ENCODE assay signal across 29 cellular contexts in the genomic region with DNA sequence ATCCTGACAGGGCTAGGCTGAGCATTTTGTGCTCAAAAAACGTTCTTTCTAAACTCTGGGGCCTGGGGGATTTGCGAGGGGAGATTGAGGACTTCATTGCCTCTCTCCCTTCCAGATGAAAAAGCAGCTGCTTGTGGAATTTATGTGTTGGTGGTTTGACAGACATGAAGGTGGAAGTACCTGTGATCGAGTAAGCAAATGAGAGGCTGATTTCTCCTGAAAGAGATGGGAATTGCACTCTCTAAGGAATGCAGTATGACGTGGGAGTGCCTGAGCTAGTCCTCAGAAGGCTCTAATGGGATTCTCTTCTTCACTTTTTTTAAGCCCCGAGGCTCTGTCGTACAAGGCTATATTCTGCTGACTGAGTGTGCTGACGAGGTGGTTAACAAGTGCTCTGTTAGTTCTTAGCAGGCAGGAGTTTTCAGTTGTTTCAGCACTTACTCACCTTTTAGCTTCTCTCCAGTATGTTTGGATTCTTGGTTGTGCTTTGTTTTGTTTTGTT.
DNase-seq lines count a peak whose midpoint lies in the region; ATAC-seq and TF ChIP-seq lines count a peak whose summit lies in the region.
"Had no signal": no experiment of that assay in that cellular context is flagged by ENCODE, and none has a peak within 500 bp of the region (broad histone marks: within the 10 kb centered on the region; RNA-seq: fewer than 3 reads in every experiment).

No MANE protein-coding gene starts in this region.

- H3K4me2 ChIP-seq in GM23338: no peak overlapping the region

- H3K27me3 Mint-ChIP-seq in GM23338 (ENCODE audit: insufficient read depth, low read depth, poor library complexity) (no peaks in the 10 kb centered on the region), WTC11 (ENCODE audit: low read depth) (no peaks in the 10 kb centered on the region; the same call in 1 of the 2 replicates), progenitor cell of endocrine pancreas (no peaks in the 10 kb centered on the region)
- H3K27me3 Mint-ChIP-seq: activated CD4-positive, alpha-beta memory T cell treated with anti-CD3 and anti-CD28 coated beads, Interleukin-2, amount 10 ng/mL, durations not matched to agents 7 days and 5 days had no signal

- TF ChIP-seq CTCF in GM23338 (conservative IDR thresholded peaks at IDR 0.05; ENCODE audit: low read depth in 2 of 2) (no peak), WTC11 (IDR thresholded peaks at IDR 0.05) (no peak), progenitor cell of endocrine pancreas (IDR thresholded peaks at IDR 0.05; ENCODE audit: unreplicated experiment) (no peak)

- H3K9me2 ChIP-seq in GM23338 (ENCODE audit: insufficient read depth): no peaks in the 10 kb centered on the region

- no peaks in the 10 kb centered on the region for H3F3A ChIP-seq in GM23338 (replicated peaks; ENCODE audit: low read depth)

- no peaks in the 10 kb centered on the region for H3K36me3 ChIP-seq in GM23338 (ENCODE audit: insufficient read depth)
- H3K36me3 ChIP-seq: cardiac muscle cell, lower lobe of right lung, neutrophil, SJSA1 had no signal

- no peaks in the 10 kb centered on the region for H3K9me3 ChIP-seq in iPS-18c (ENCODE audit: control insufficient read depth, insufficient read depth, low read length)
- H3K9me3 ChIP-seq: lower lobe of right lung, neutrophil, SJSA1 had no signal

- CTCF ChIA-PET in WTC11 (lab: Charles Lee): no interaction called here

- H3K36me3 Mint-ChIP-seq in GM23338 (ENCODE audit: low read depth) (no peaks in the 10 kb centered on the region), WTC11 (no peaks in the 10 kb centered on the region), progenitor cell of endocrine pancreas (ENCODE audit: insufficient read depth) (no peaks in the 10 kb centered on the region)
- H3K36me3 Mint-ChIP-seq: activated naive CD8-positive, alpha-beta T cell; stimulated activated naive B cell treated with anti-CD40 and anti-IgM and Interleukin-4, amounts not matched to agents 10 μg/mL and 1 μg/mL and 100 μg/mL, for 72 hours had no signal

- H2AFZ ChIP-seq in GM23338: no peak overlapping the region

- no peak overlapping the region for H3K27ac Mint-ChIP-seq in GM23338
- no peak overlapping the region for H3K27ac Mint-ChIP-seq in WTC11
- H3K27ac Mint-ChIP-seq in progenitor cell of endocrine pancreas: peak overlapping the region; percentile 29
- H3K27ac Mint-ChIP-seq: activated CD4-positive, alpha-beta memory T cell treated with anti-CD3 and anti-CD28 coated beads, Interleukin-2, amount 10 ng/mL, durations not matched to agents 7 days and 5 days; activated naive CD8-positive, alpha-beta T cell; activated T-helper 2 cell treated with anti-CD3 and anti-CD28 coated beads, Interferon-gamma antibody, Interleukin-2, Interleukin-4, amounts not matched to agents 10 μg/mL and 5 μg/mL and 100 μg/mL, durations not matched to agents 14 hours and 24 hours and 36 hours; HFFc6; stimulated activated naive B cell treated with anti-CD40 and anti-IgM and Interleukin-4, amounts not matched to agents 10 μg/mL and 1 μg/mL and 100 μg/mL, for 72 hours had no signal

- no peaks in the 10 kb centered on the region for H3K27me3 ChIP-seq in GM23338 (ENCODE audit: insufficient read depth)
- H3K27me3 ChIP-seq: cardiac muscle cell, neutrophil, SJSA1 had no signal

- H3K4me3 ChIP-seq in GM23338 (no peak overlapping the region), iPS-18c (ENCODE audit: insufficient read depth, low read depth, low read length) (0 out of 2 replicates have a peak overlapping the region, but pooled peaks have one; percentile 2)
- H3K4me3 ChIP-seq: cardiac muscle cell, lower lobe of right lung, SJSA1 had no signal

- peak; percentile 52 for ATAC-seq in GM23338
- ATAC-seq in WTC11: peak; percentile 50; the same call in 1 of the 2 replicates
- ATAC-seq in HG02885 (IDR thresholded peaks at IDR 0.05; ENCODE audit: poor library complexity, unreplicated experiment): no peak
- ATAC-seq: lower lobe of right lung; Panc1; stimulated activated naive B cell treated with anti-CD40 and anti-IgM and Interleukin-4, amounts not matched to agents 10 μg/mL and 1 μg/mL and 100 μg/mL, for 72 hours had no signal

- H3K4me1 ChIP-seq in GM23338 (ENCODE audit: insufficient read depth): peaks cover 3% of the 10 kb centered on the region
- H3K4me1 ChIP-seq: lower lobe of right lung, SJSA1 had no signal

- no peaks in the 10 kb centered on the region for H3K79me2 ChIP-seq in GM23338 (replicated peaks; ENCODE audit: insufficient read depth)

- POLR2A ChIA-PET in WTC11 (lab: Charles Lee): no interaction called here

- DNase-seq in GM23338 (ENCODE audit: low spot score) (peak; percentile 8), WTC11 (ENCODE audit: low spot score) (no peak), progenitor cell of endocrine pancreas (ENCODE audit: low spot score, unreplicated experiment) (no peak), germinal center (ENCODE audit: low spot score) (no peak)
- DNase-seq in stimulated activated naive CD4-positive, alpha-beta T cell (lab: John Stamatoyannopoulos, UW): no peak
- no peak for DNase-seq in stimulated activated CD8-positive, alpha-beta memory T cell treated with anti-CD3 and anti-CD28 coated beads, Interleukin-4, amount 100 ng/mL, for 48 hours
- DNase-seq: activated CD4-positive, alpha-beta memory T cell treated with anti-CD3 and anti-CD28 coated beads, Interleukin-2, amount 10 ng/mL, durations not matched to agents 7 days and 5 days; activated CD4-positive, CD25-positive, alpha-beta regulatory T cell treated with anti-CD3 and anti-CD28 coated beads, Interleukin-2, amount 50 U/mL, for 72 hours; aorta; C1 segment of cervical spinal cord; HFFc6; IMR-90; kidney glomerular epithelial cell; lower lobe of right lung; NCI-H1048; NCI-H1694; NCI-H2171; NCI-H510A treated with DMSO at 0.1 percent for 48 hours; stimulated activated CD4-positive, alpha-beta T cell treated with anti-CD3 and anti-CD28 coated beads, Interleukin-4, amount 100 ng/mL, for 4 hours; stimulated activated naive B cell treated with anti-CD40 and anti-IgM and Interleukin-4, amounts not matched to agents 10 μg/mL and 1 μg/mL and 100 μg/mL, for 72 hours; T-helper 1 cell had no signal

- H3K27ac ChIP-seq in GM23338 (ENCODE audit: low read depth): no peak overlapping the region
- H3K27ac ChIP-seq: cardiac muscle cell, lower lobe of right lung, neutrophil, SJSA1 had no signal

- H3K9me3 Mint-ChIP-seq in GM23338 (no peaks in the 10 kb centered on the region), WTC11 (no peaks in the 10 kb centered on the region), progenitor cell of endocrine pancreas (ENCODE audit: low read depth) (no peaks in the 10 kb centered on the region)
- H3K9me3 Mint-ChIP-seq: activated CD4-positive, alpha-beta memory T cell treated with anti-CD3 and anti-CD28 coated beads, Interleukin-2, amount 10 ng/mL, durations not matched to agents 7 days and 5 days; activated T-helper 2 cell treated with anti-CD3 and anti-CD28 coated beads, Interferon-gamma antibody, Interleukin-2, Interleukin-4, amounts not matched to agents 10 μg/mL and 5 μg/mL and 100 μg/mL, durations not matched to agents 14 hours and 24 hours and 36 hours; stimulated activated naive B cell treated with anti-CD40 and anti-IgM and Interleukin-4, amounts not matched to agents 10 μg/mL and 1 μg/mL and 100 μg/mL, for 72 hours had no signal

- H3K4me3 Mint-ChIP-seq in GM23338: no peak overlapping the region
- H3K4me3 Mint-ChIP-seq in WTC11: no peak overlapping the region
- H3K4me3 Mint-ChIP-seq in progenitor cell of endocrine pancreas (ENCODE audit: low read depth): no peak overlapping the region
- H3K4me3 Mint-ChIP-seq: activated CD4-positive, alpha-beta memory T cell treated with anti-CD3 and anti-CD28 coated beads, Interleukin-2, amount 10 ng/mL, durations not matched to agents 7 days and 5 days; activated naive CD8-positive, alpha-beta T cell; HFFc6; stimulated activated naive B cell treated with anti-CD40 and anti-IgM and Interleukin-4, amounts not matched to agents 10 μg/mL and 1 μg/mL and 100 μg/mL, for 72 hours had no signal

- H4K20me1 ChIP-seq in GM23338 (replicated peaks; ENCODE audit: insufficient read depth): no peaks in the 10 kb centered on the region

- H3K4me1 Mint-ChIP-seq in GM23338 (peaks cover 25% of the 10 kb centered on the region), WTC11 (peaks cover 26% of the 10 kb centered on the region), progenitor cell of endocrine pancreas (ENCODE audit: low read depth) (peaks cover 14% of the 10 kb centered on the region)
- H3K4me1 Mint-ChIP-seq: activated CD4-positive, alpha-beta memory T cell treated with anti-CD3 and anti-CD28 coated beads, Interleukin-2, amount 10 ng/mL, durations not matched to agents 7 days and 5 days; stimulated activated naive B cell treated with anti-CD40 and anti-IgM and Interleukin-4, amounts not matched to agents 10 μg/mL and 1 μg/mL and 100 μg/mL, for 72 hours had no signal

TF ChIP-seq in GM23338, 12 proteins besides CTCF, POLR2A, EP300 and RAD21 (continues in another document):
- TF ChIP-seq ETS1 (IDR thresholded peaks at IDR 0.05): no peak

TF ChIP-seq in WTC11, 78 proteins besides CTCF, POLR2A, EP300 and RAD21 (continues in another document):
- no peak for TF ChIP-seq SOX15 (CRISPR knock-in tag; IDR thresholded peaks at IDR 0.05)
- TF ChIP-seq, protein P1, sequence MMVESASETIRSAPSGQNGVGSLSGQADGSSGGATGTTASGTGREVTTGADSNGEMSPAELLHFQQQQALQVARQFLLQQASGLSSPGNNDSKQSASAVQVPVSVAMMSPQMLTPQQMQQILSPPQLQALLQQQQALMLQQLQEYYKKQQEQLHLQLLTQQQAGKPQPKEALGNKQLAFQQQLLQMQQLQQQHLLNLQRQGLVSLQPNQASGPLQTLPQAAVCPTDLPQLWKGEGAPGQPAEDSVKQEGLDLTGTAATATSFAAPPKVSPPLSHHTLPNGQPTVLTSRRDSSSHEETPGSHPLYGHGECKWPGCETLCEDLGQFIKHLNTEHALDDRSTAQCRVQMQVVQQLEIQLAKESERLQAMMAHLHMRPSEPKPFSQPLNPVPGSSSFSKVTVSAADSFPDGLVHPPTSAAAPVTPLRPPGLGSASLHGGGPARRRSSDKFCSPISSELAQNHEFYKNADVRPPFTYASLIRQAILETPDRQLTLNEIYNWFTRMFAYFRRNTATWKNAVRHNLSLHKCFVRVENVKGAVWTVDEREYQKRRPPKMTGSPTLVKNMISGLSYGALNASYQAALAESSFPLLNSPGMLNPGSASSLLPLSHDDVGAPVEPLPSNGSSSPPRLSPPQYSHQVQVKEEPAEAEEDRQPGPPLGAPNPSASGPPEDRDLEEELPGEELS (CRISPR knock-in tag; IDR thresholded peaks at IDR 0.05): no peak
- TF ChIP-seq NFATC4 (CRISPR knock-in tag; IDR thresholded peaks at IDR 0.05): no peak
- TF ChIP-seq ZNF232 (CRISPR knock-in tag; IDR thresholded peaks at IDR 0.05): no peak
- TF ChIP-seq IRF2 (CRISPR knock-in tag; IDR thresholded peaks at IDR 0.05; ENCODE audit: borderline replicate concordance, low read depth): no peak
- no peak for TF ChIP-seq CREB1 (CRISPR knock-in tag; IDR thresholded peaks at IDR 0.05)
